ENCODE assay signal across 32 cellular contexts in genomic region chr17:74435775-74436359, GRCh38. TPM values are rescaled to one million over a fixed set of nuclear protein-coding genes. Genes with fewer than 3 reads are reported as not detected.
DNase-seq lines count a peak whose midpoint lies in the region; ATAC-seq and TF ChIP-seq lines count a peak whose summit lies in the region.
"Had no signal": no experiment of that assay in that cellular context is flagged by ENCODE, and none has a peak within 500 bp of the region (broad histone marks: within the 10 kb centered on the region; RNA-seq: fewer than 3 reads in every experiment).

No MANE protein-coding gene starts in this region.

- peaks cover 6% of the 10 kb centered on the region for H3K4me1 Mint-ChIP-seq in type B pancreatic cell (ENCODE audit: unreplicated experiment)

- TF ChIP-seq CTCF in left ventricle myocardium inferior (IDR thresholded peaks at IDR 0.05; ENCODE audit: borderline replicate concordance) (no peak), hepatocyte (IDR thresholded peaks at IDR 0.05; ENCODE audit: poor library complexity) (no peak), type B pancreatic cell (conservative IDR thresholded peaks at IDR 0.05) (no peak)

- H3K4me3 ChIP-seq in left ventricle myocardium inferior (no peak overlapping the region), hepatocyte (no peak overlapping the region), neuronal stem cell (ENCODE audit: low read length in 2 of 2) (no peak overlapping the region)
- H3K4me3 ChIP-seq: A549, adrenal gland, SK-N-MC, smooth muscle cell, suprapubic skin, vagina had no signal

- H3K27ac Mint-ChIP-seq in type B pancreatic cell, result no peak overlapping the region
- H3K27ac Mint-ChIP-seq: activated CD8-positive, alpha-beta memory T cell treated with anti-CD3 and anti-CD28 coated beads, Interleukin-2, amount 10 ng/mL, durations not matched to agents 7 days and 5 days; activated T-cell treated with anti-CD3 and anti-CD28 coated beads, Interleukin-2, amount 50 U/mL, for 72 hours; H9; natural killer cell treated with Interleukin-12 subunit alpha and Interleukin-12 subunit beta and Interleukin-15 and Interleukin-18, amount 100 ng/mL, for 72 hours; T-helper 17 cell had no signal

- H3K27ac ChIP-seq in left ventricle myocardium inferior (replicated peaks), result peak overlapping the region; percentile 17
- peak overlapping the region; percentile 86 for H3K27ac ChIP-seq in hepatocyte
- no peak overlapping the region for H3K27ac ChIP-seq in neuronal stem cell (replicated peaks; ENCODE audit: low read length)
- H3K27ac ChIP-seq: A549, RWPE1, SK-N-MC, suprapubic skin, vagina had no signal

- H3K27me3 ChIP-seq in left ventricle myocardium inferior (ENCODE audit: low read depth) (peaks cover 5% of the 10 kb centered on the region), hepatocyte (no peaks in the 10 kb centered on the region), neuronal stem cell (ENCODE audit: control insufficient read depth in 3 of 3, insufficient read depth in 3 of 3, low read depth in 1 of 3, low read length in 3 of 3) (peaks cover 0 to 38% (median 2%) of the 10 kb centered on the region in 3 experiments)
- H3K27me3 ChIP-seq: adrenal gland, vagina had no signal

- H3K18ac ChIP-seq in neuronal stem cell (ENCODE audit: low read length), result no peak overlapping the region

- H3K27me3 Mint-ChIP-seq in type B pancreatic cell, result peaks cover 24% of the 10 kb centered on the region

- no peak overlapping the region for H2BK15ac ChIP-seq in neuronal stem cell (ENCODE audit: low read length)

- no peak for ATAC-seq in Right ventricle myocardium inferior
- ATAC-seq: A549; activated CD8-positive, alpha-beta memory T cell treated with anti-CD3 and anti-CD28 coated beads, Interleukin-2, amount 10 ng/mL, durations not matched to agents 7 days and 5 days; activated T-cell treated with anti-CD3 and anti-CD28 coated beads, Interleukin-2, amount 50 U/mL, for 72 hours; natural killer cell treated with Interleukin-12 subunit alpha and Interleukin-12 subunit beta and Interleukin-15 and Interleukin-18, amount 100 ng/mL, for 72 hours; T-helper 17 cell had no signal

- intact Hi-C loops in left ventricle myocardium inferior (cut with micrococcal nuclease) (no loop called here), Right ventricle myocardium inferior (cut with DNase I) (no loop called here)

- peaks cover 52% of the 10 kb centered on the region for H3K4me1 ChIP-seq in left ventricle myocardium inferior
- peaks cover 31% of the 10 kb centered on the region for H3K4me1 ChIP-seq in hepatocyte (ENCODE audit: insufficient read depth)
- peaks cover 11 to 12% of the 10 kb centered on the region in 2 donors for H3K4me1 ChIP-seq in neuronal stem cell (ENCODE audit: control insufficient read depth in 2 of 2, insufficient read depth in 1 of 2, low read depth in 1 of 2, low read length in 2 of 2)

- DNase-seq in left ventricle myocardium inferior (no peak), Right ventricle myocardium inferior (ENCODE audit: missing footprints) (no peak), hepatocyte (ENCODE audit: low spot score) (no peak), neuronal stem cell (ENCODE audit: low spot score) (no peak), type B pancreatic cell (ENCODE audit: extremely low spot score, unreplicated experiment) (no peak), CD1c-positive myeloid dendritic cell (ENCODE audit: extremely low spot score) (no peak), NCI-H1092 (lab: John Stamatoyannopoulos, UW) (no peak), NCI-H1092 treated with DMSO at 0.1 percent for 48 hours (lab: John Stamatoyannopoulos, UW) (no peak)
- DNase-seq: activated CD4-positive, alpha-beta T cell treated with anti-CD3 and anti-CD28 coated beads, Interleukin-2, amount 50 U/mL, for 1 hour; activated CD8-positive, alpha-beta memory T cell treated with anti-CD3 and anti-CD28 coated beads, Interleukin-2, amount 10 ng/mL, durations not matched to agents 7 days and 5 days; activated naive CD4-positive, alpha-beta T cell treated with Interleukin-2 at 50 U/mL for 16 hours; activated T-cell treated with anti-CD3 and anti-CD28 coated beads, Interleukin-2, amount 50 U/mL, for 72 hours; adrenal gland; DMS79 treated with DMSO at 0.1 percent for 48 hours; H9; head of caudate nucleus; left colon; NCI-H187; NCI-H748 treated with DMSO at 0.1 percent for 48 hours; stimulated activated CD4-positive, alpha-beta T cell treated with anti-CD3 and anti-CD28 coated beads, Interleukin-2, amount 100 ng/mL, for 24 hours; T-helper 17 cell had no signal

- peaks cover 6% of the 10 kb centered on the region for H3K36me3 Mint-ChIP-seq in type B pancreatic cell
- H3K36me3 Mint-ChIP-seq: activated CD8-positive, alpha-beta memory T cell treated with anti-CD3 and anti-CD28 coated beads, Interleukin-2, amount 10 ng/mL, durations not matched to agents 7 days and 5 days had no signal

- WGBS in hepatocyte (ENCODE audit: low lambda C conversion rate, missing lambda C conversion rate), result 66% methylated on average over 5 of the region's 5 CpGs
- WGBS in neuronal stem cell (ENCODE audit: extremely low coverage in 2 of 2, insufficient read length in 2 of 2, insufficient replicate concordance in 1 of 2), 2 donors, result no CpG with 5 or more reads among the region's 5 CpGs

- no peaks in the 10 kb centered on the region for H3K9me2 ChIP-seq in hepatocyte (replicated peaks; ENCODE audit: insufficient read depth)

- H2BK5ac ChIP-seq in neuronal stem cell (ENCODE audit: low read length), result no peak overlapping the region

- peak overlapping the region; percentile 86 for H3K14ac ChIP-seq in neuronal stem cell (ENCODE audit: low read length)

- H3K79me1 ChIP-seq in neuronal stem cell (ENCODE audit: low read depth, low read length), result peaks cover 9% of the 10 kb centered on the region

- H3K9me3 ChIP-seq in left ventricle myocardium inferior (replicated peaks) (peaks cover 16% of the 10 kb centered on the region), hepatocyte (ENCODE audit: low read depth) (no peaks in the 10 kb centered on the region), neuronal stem cell (replicated peaks in 1 of 2; ENCODE audit: control insufficient read depth in 2 of 2, insufficient read depth in 1 of 2, low read depth in 1 of 2, low read length in 2 of 2) (peaks cover 0 to 4% of the 10 kb centered on the region in 2 donors)
- H3K9me3 ChIP-seq: adrenal gland, suprapubic skin, vagina had no signal

- no peak overlapping the region for H4K8ac ChIP-seq in neuronal stem cell (ENCODE audit: low read depth, low read length)

- H3K36me3 ChIP-seq in left ventricle myocardium inferior, result peaks cover 13% of the 10 kb centered on the region
- H3K36me3 ChIP-seq in hepatocyte (replicated peaks; ENCODE audit: insufficient read depth, low read depth), result no peaks in the 10 kb centered on the region
- H3K36me3 ChIP-seq in neuronal stem cell (replicated peaks in 1 of 2; ENCODE audit: control insufficient read depth in 2 of 2, insufficient read depth in 2 of 2, low read length in 2 of 2), result peaks cover 0 to 12% of the 10 kb centered on the region in 2 donors
- H3K36me3 ChIP-seq: adrenal gland had no signal

- H3K9ac ChIP-seq in neuronal stem cell (ENCODE audit: low read depth, low read length, poor library complexity), result no peak overlapping the region

- H4K20me1 ChIP-seq in hepatocyte (ENCODE audit: insufficient read depth, poor library complexity, severe bottlenecking), result peaks cover 24% of the 10 kb centered on the region

- no peak overlapping the region for H3K4ac ChIP-seq in neuronal stem cell (ENCODE audit: low read length)

- no peak overlapping the region for H2BK120ac ChIP-seq in neuronal stem cell (ENCODE audit: low read depth, low read length)

- H3K79me2 ChIP-seq in hepatocyte, result peaks cover 86% of the 10 kb centered on the region

- no peak overlapping the region for H2BK12ac ChIP-seq in neuronal stem cell (ENCODE audit: low read length)

- no peaks in the 10 kb centered on the region for H3K9me3 Mint-ChIP-seq in type B pancreatic cell

- H2AK5ac ChIP-seq in neuronal stem cell (ENCODE audit: low read depth, low read length), result no peak overlapping the region

- peak overlapping the region; percentile 26 for H3K4me3 Mint-ChIP-seq in type B pancreatic cell
- H3K4me3 Mint-ChIP-seq: activated CD8-positive, alpha-beta memory T cell treated with anti-CD3 and anti-CD28 coated beads, Interleukin-2, amount 10 ng/mL, durations not matched to agents 7 days and 5 days; activated T-cell treated with anti-CD3 and anti-CD28 coated beads, Interleukin-2, amount 50 U/mL, for 72 hours; H9; natural killer cell treated with Interleukin-12 subunit alpha and Interleukin-12 subunit beta and Interleukin-15 and Interleukin-18, amount 100 ng/mL, for 72 hours; T-helper 17 cell had no signal

- H2AFZ ChIP-seq in hepatocyte, result no peak overlapping the region
- no peak overlapping the region for H2AFZ ChIP-seq in neuronal stem cell (ENCODE audit: low read length)

- H3K23ac ChIP-seq in neuronal stem cell (ENCODE audit: low read depth, low read length, poor library complexity), result no peak overlapping the region

- H4K91ac ChIP-seq in neuronal stem cell (ENCODE audit: low read depth, low read length, poor library complexity), result no peak overlapping the region

- H3K4me2 ChIP-seq in hepatocyte, result peak overlapping the region; percentile 89
- H3K4me2 ChIP-seq in neuronal stem cell (ENCODE audit: insufficient read depth, low read length, poor library complexity, severe bottlenecking), result no peak overlapping the region
- H3K4me2 ChIP-seq: A549, smooth muscle cell had no signal

RNA-seq across cellular contexts. Expression of gene GPRC5C, which starts 4.0 kb away (rescaled TPM):
- total RNA-seq in left ventricle myocardium inferior, result 32.0 TPM
- 37.2 TPM for total RNA-seq in Right ventricle myocardium inferior
- total RNA-seq in hepatocyte, result 150 and 159 TPM in 2 replicates
- polyA plus RNA-seq in hepatocyte, result 233 and 237 TPM in 2 replicates
- polyA plus RNA-seq in neuronal stem cell (2013, experiment 1 of 2), result 39.2 TPM
- polyA plus RNA-seq in neuronal stem cell (2013, experiment 2 of 2), result 37.9 TPM
- total RNA-seq in type B pancreatic cell (ENCODE audit: low replicate concordance), result 52.0 and 64.3 TPM in 2 replicates
- total RNA-seq: activated CD8-positive, alpha-beta memory T cell treated with anti-CD3 and anti-CD28 coated beads, Interleukin-2, amount 10 ng/mL, durations not matched to agents 7 days and 5 days; LHCN-M2; pulmonary artery endothelial cell had no signal

RNA-seq across cellular contexts. Expression of gene CD300A, which starts 30.6 kb away (rescaled TPM):
- 1.2 TPM for total RNA-seq in left ventricle myocardium inferior
- total RNA-seq in Right ventricle myocardium inferior, result 2.4 TPM
- 0.20 and 1.1 TPM in 2 replicates for total RNA-seq in hepatocyte
- 0.22 and 0.47 TPM in 2 replicates for polyA plus RNA-seq in hepatocyte
- 0.10 TPM for polyA plus RNA-seq in neuronal stem cell (2013, experiment 1 of 2)
- 0.04 TPM for polyA plus RNA-seq in neuronal stem cell (2013, experiment 2 of 2)
- 0.43 TPM in 1 of 2 replicates, not detected in the other for total RNA-seq in type B pancreatic cell (ENCODE audit: low replicate concordance)
- total RNA-seq: bronchial epithelial cell, dermis microvascular lymphatic vessel endothelial cell, H9, LHCN-M2, pulmonary artery endothelial cell, smooth muscle cell had no signal
- polyA plus RNA-seq: A549, smooth muscle cell had no signal
